ENCODE assay signal across 2 cellular contexts in genomic region chr12:120489018-120489417, GRCh38.
TF ChIP-seq lines count a peak whose summit lies in the region.

No MANE protein-coding gene starts in this region.

TF ChIP-seq in IMR-90, 13 proteins besides CTCF, POLR2A, EP300 and RAD21:
- no peak for TF ChIP-seq FOS (IDR thresholded peaks at IDR 0.05; ENCODE audit: low read depth, low read length)
- TF ChIP-seq RFX5 (IDR thresholded peaks at IDR 0.05; ENCODE audit: low read depth, low read length), result no peak
- TF ChIP-seq CEBPB (IDR thresholded peaks at IDR 0.05; ENCODE audit: low read depth, low read length), result no peak
- TF ChIP-seq NFE2L2 (IDR thresholded peaks at IDR 0.05; ENCODE audit: low read depth, low read length), result no peak
- TF ChIP-seq MXI1 (IDR thresholded peaks at IDR 0.05; ENCODE audit: borderline replicate concordance, low read depth, low read length), result no peak

TF ChIP-seq in WTC11, 78 proteins besides CTCF, POLR2A, EP300 and RAD21:
- TF ChIP-seq ZNF281 (CRISPR knock-in tag; IDR thresholded peaks at IDR 0.05) (no peak), ATF1 (CRISPR knock-in tag; IDR thresholded peaks at IDR 0.05) (no peak), GRHL2 (CRISPR knock-in tag; IDR thresholded peaks at IDR 0.05; ENCODE audit: insufficient replicate concordance, severe bottlenecking) (no peak), ETV6 (CRISPR knock-in tag; IDR thresholded peaks at IDR 0.05) (no peak), ESRRA (CRISPR knock-in tag; IDR thresholded peaks at IDR 0.05; ENCODE audit: borderline replicate concordance) (no peak), SMAD4 (CRISPR knock-in tag; IDR thresholded peaks at IDR 0.05) (no peak), PRRX2 (CRISPR knock-in tag; IDR thresholded peaks at IDR 0.05) (no peak)
